Comparison of ENCODE assay signal across 30 cellular contexts in genomic region chr1:18561967-18562366, GRCh38.
"Had no signal": no experiment of that assay in that cellular context is flagged by ENCODE, and none has a peak within 500 bp of the region (broad histone marks: within the 10 kb centered on the region; RNA-seq: fewer than 3 reads in every experiment).

No MANE protein-coding gene starts in this region.

- H3K4me3 ChIP-seq: adrenal gland, ascending aorta, cardiac muscle cell had no signal

- H3K9me3 ChIP-seq: adrenal gland, ascending aorta had no signal

- DNase-seq: activated B cell treated with CpG ODN at 0.5 μM for 24 hours; activated CD4-positive, alpha-beta memory T cell treated with anti-CD3 and anti-CD28 coated beads for 36 hours; activated CD4-positive, alpha-beta T cell treated with anti-CD3 and anti-CD28 coated beads for 4 hours; activated CD4-positive, alpha-beta T cell treated with anti-CD3 and anti-CD28 coated beads, Interleukin-2, amount 10 ng/mL, durations not matched to agents 24 days and 14 days; activated CD4-positive, alpha-beta T cell treated with anti-CD3 and anti-CD28 coated beads, Interleukin-2, amount 50 U/mL, for 1 hour; activated CD4-positive, alpha-beta T cell treated with anti-CD3 and anti-CD28 coated beads, Interleukin-2, amount 50 U/mL, for 4 hours; activated CD4-positive, CD25-positive, alpha-beta regulatory T cell treated with anti-CD3 and anti-CD28 coated beads, Interleukin-2, amount 50 U/mL, for 72 hours; activated CD8-positive, alpha-beta memory T cell treated with anti-CD3 and anti-CD28 coated beads, Interleukin-2, amount 50 U/mL, for 4 hours; activated CD8-positive, alpha-beta T cell treated with anti-CD3 and anti-CD28 coated beads for 36 hours; activated effector memory CD4-positive, alpha-beta T cell treated with anti-CD3 and anti-CD28 coated beads, Interleukin-2, amount 50 U/mL, for 16 hours; activated gamma-delta T cell treated with Interleukin-2 at 50 U/mL for 16 hours; activated naive CD4-positive, alpha-beta T cell; activated naive CD4-positive, alpha-beta T cell treated with anti-CD3 and anti-CD28 coated beads for 36 hours; activated naive CD4-positive, alpha-beta T cell treated with anti-CD3 and anti-CD28 coated beads, Interleukin-2, amount 50 U/mL, for 16 hours; activated naive CD8-positive, alpha-beta T cell treated with anti-CD3 and anti-CD28 coated beads for 36 hours; activated T-cell treated with anti-CD3 and anti-CD28 coated beads for 4 hours; activated T-cell treated with anti-CD3 and anti-CD28 coated beads, Interleukin-2, amount 50 U/mL, for 1 hour; activated T-cell treated with anti-CD3 and anti-CD28 coated beads, Interleukin-2, amount 50 U/mL, for 4 hours; activated T-cell treated with anti-CD3 and anti-CD28 coated beads, Interleukin-2, amount 50 U/mL, for 72 hours; adrenal gland; amniotic stem cell; caudate nucleus; T-helper 17 cell had no signal

- H3K36me3 ChIP-seq: adrenal gland, ascending aorta, cardiac muscle cell had no signal

- H3K4me3 Mint-ChIP-seq: activated B cell treated with CpG ODN at 0.5 μM for 24 hours; activated CD4-positive, alpha-beta memory T cell treated with anti-CD3 and anti-CD28 coated beads for 36 hours; activated CD4-positive, alpha-beta T cell treated with anti-CD3 and anti-CD28 coated beads, Interleukin-2, amount 10 ng/mL, durations not matched to agents 24 days and 14 days; activated CD8-positive, alpha-beta T cell treated with anti-CD3 and anti-CD28 coated beads for 36 hours; activated naive CD4-positive, alpha-beta T cell treated with anti-CD3 and anti-CD28 coated beads for 36 hours; activated naive CD8-positive, alpha-beta T cell treated with anti-CD3 and anti-CD28 coated beads for 36 hours; activated T-cell treated with anti-CD3 and anti-CD28 coated beads, Interleukin-2, amount 50 U/mL, for 4 hours; activated T-cell treated with anti-CD3 and anti-CD28 coated beads, Interleukin-2, amount 50 U/mL, for 72 hours; activated T-helper 1 cell treated with anti-CD3 and anti-CD28 coated beads, Interleukin-12 subunit alpha, Interleukin-12 subunit beta, Interleukin-2, Interleukin-4 antibody, amounts not matched to agents 30 ng/mL and 10 ng/mL and 1 ng/mL, durations not matched to agents 14 hours and 24 hours and 36 hours; activated T-helper 17 cell treated with anti-CD3 and anti-CD28 coated beads, Interleukin-2, amount 50 U/mL, for 72 hours; brain; central memory CD8-positive, alpha-beta T cell; T-helper 17 cell had no signal

- H3K27ac Mint-ChIP-seq: activated B cell treated with CpG ODN at 0.5 μM for 24 hours; activated CD4-positive, alpha-beta memory T cell treated with anti-CD3 and anti-CD28 coated beads for 36 hours; activated CD4-positive, alpha-beta T cell treated with anti-CD3 and anti-CD28 coated beads, Interleukin-2, amount 10 ng/mL, durations not matched to agents 24 days and 14 days; activated CD8-positive, alpha-beta T cell treated with anti-CD3 and anti-CD28 coated beads for 36 hours; activated naive CD4-positive, alpha-beta T cell treated with anti-CD3 and anti-CD28 coated beads for 36 hours; activated naive CD4-positive, alpha-beta T cell treated with anti-CD3 and anti-CD28 coated beads, Interleukin-2, amount 50 U/mL, for 72 hours; activated naive CD8-positive, alpha-beta T cell treated with anti-CD3 and anti-CD28 coated beads for 36 hours; activated T-cell treated with anti-CD3 and anti-CD28 coated beads, Interleukin-2, amount 50 U/mL, for 72 hours; activated T-helper 1 cell treated with anti-CD3 and anti-CD28 coated beads, Interleukin-12 subunit alpha, Interleukin-12 subunit beta, Interleukin-2, Interleukin-4 antibody, amounts not matched to agents 30 ng/mL and 10 ng/mL and 1 ng/mL, durations not matched to agents 14 hours and 24 hours and 36 hours; activated T-helper 17 cell treated with anti-CD3 and anti-CD28 coated beads, Interleukin-2, amount 50 U/mL, for 72 hours; brain; T-helper 17 cell had no signal

- H3K9me3 Mint-ChIP-seq: activated B cell treated with CpG ODN at 0.5 μM for 24 hours; activated CD4-positive, alpha-beta memory T cell treated with anti-CD3 and anti-CD28 coated beads for 36 hours; activated CD4-positive, alpha-beta T cell treated with anti-CD3 and anti-CD28 coated beads, Interleukin-2, amount 10 ng/mL, durations not matched to agents 24 days and 14 days; activated CD8-positive, alpha-beta T cell treated with anti-CD3 and anti-CD28 coated beads for 36 hours; activated naive CD4-positive, alpha-beta T cell treated with anti-CD3 and anti-CD28 coated beads for 36 hours; activated naive CD4-positive, alpha-beta T cell treated with anti-CD3 and anti-CD28 coated beads, Interleukin-2, amount 50 U/mL, for 72 hours; activated naive CD8-positive, alpha-beta T cell treated with anti-CD3 and anti-CD28 coated beads for 36 hours; activated T-cell treated with anti-CD3 and anti-CD28 coated beads, Interleukin-2, amount 50 U/mL, for 4 hours; activated T-cell treated with anti-CD3 and anti-CD28 coated beads, Interleukin-2, amount 50 U/mL, for 72 hours; activated T-helper 1 cell treated with anti-CD3 and anti-CD28 coated beads, Interleukin-12 subunit alpha, Interleukin-12 subunit beta, Interleukin-2, Interleukin-4 antibody, amounts not matched to agents 30 ng/mL and 10 ng/mL and 1 ng/mL, durations not matched to agents 14 hours and 24 hours and 36 hours; activated T-helper 17 cell treated with anti-CD3 and anti-CD28 coated beads, Interleukin-2, amount 50 U/mL, for 72 hours; central memory CD8-positive, alpha-beta T cell had no signal

- H3K36me3 Mint-ChIP-seq: activated CD4-positive, alpha-beta memory T cell treated with anti-CD3 and anti-CD28 coated beads for 36 hours; activated naive CD4-positive, alpha-beta T cell treated with anti-CD3 and anti-CD28 coated beads, Interleukin-2, amount 50 U/mL, for 72 hours; activated naive CD8-positive, alpha-beta T cell treated with anti-CD3 and anti-CD28 coated beads for 36 hours; brain had no signal

- H3K4me1 Mint-ChIP-seq: activated B cell treated with CpG ODN at 0.5 μM for 24 hours; activated T-helper 17 cell treated with anti-CD3 and anti-CD28 coated beads, Interleukin-2, amount 50 U/mL, for 72 hours had no signal

- H3K4me1 ChIP-seq: adrenal gland, ascending aorta had no signal
